ENCODE assay signal across 19 cellular contexts in genomic region chr4:169634975-169635374, GRCh38. TPM values are rescaled to one million over a fixed set of nuclear protein-coding genes. Genes with fewer than 3 reads are reported as not detected.
DNase-seq lines count a peak whose midpoint lies in the region; ATAC-seq and TF ChIP-seq lines count a peak whose summit lies in the region.
"Had no signal": no experiment of that assay in that cellular context is flagged by ENCODE, and none has a peak within 500 bp of the region (broad histone marks: within the 10 kb centered on the region; RNA-seq: fewer than 3 reads in every experiment).

No MANE protein-coding gene starts in this region.

- H3K36me3 ChIP-seq in PC-3 (ENCODE audit: low read depth, low read length) (no peaks in the 10 kb centered on the region), smooth muscle cell (ENCODE audit: low read depth) (peaks cover 7% of the 10 kb centered on the region)

- no peak overlapping the region for H3K9ac ChIP-seq in PC-3 (ENCODE audit: low read length)
- peak overlapping the region; percentile 25 for H3K9ac ChIP-seq in smooth muscle cell (ENCODE audit: low read depth)
- H3K9ac ChIP-seq: BLaER1 had no signal

- ATAC-seq in PC-3: peak; percentile 80
- ATAC-seq in foreskin keratinocyte: peak; percentile 97
- no peak for ATAC-seq in HG02759 (IDR thresholded peaks at IDR 0.05; ENCODE audit: unreplicated experiment)
- ATAC-seq: activated CD4-positive, alpha-beta T cell treated with anti-CD3 and anti-CD28 coated beads for 36 hours; activated CD8-positive, alpha-beta memory T cell treated with anti-CD3 and anti-CD28 coated beads, Interleukin-2, amount 10 ng/mL, durations not matched to agents 7 days and 5 days; natural killer cell had no signal

- H3K79me2 ChIP-seq in PC-3 (ENCODE audit: low read length) (0 out of 2 replicates have a peak, but pooled peaks cover 7% of the 10 kb centered on the region), smooth muscle cell (ENCODE audit: low read depth) (peaks cover 66% of the 10 kb centered on the region)

- H3K4me1 ChIP-seq in PC-3 (ENCODE audit: insufficient read depth, low read length): peaks cover 9% of the 10 kb centered on the region
- peaks cover 14% of the 10 kb centered on the region for H3K4me1 ChIP-seq in foreskin keratinocyte
- peaks cover 8% of the 10 kb centered on the region for H3K4me1 ChIP-seq in smooth muscle cell (ENCODE audit: low read depth)
- H3K4me1 ChIP-seq: BLaER1 had no signal

- peak overlapping the region; percentile 42 for H3K4me2 ChIP-seq in PC-3 (ENCODE audit: low read length)
- H3K4me2 ChIP-seq in smooth muscle cell: peak overlapping the region; percentile 63
- H3K4me2 ChIP-seq: BLaER1 had no signal

- CTCF ChIA-PET in PC-3 (lab: Charles Lee): no interaction called here

- peak; percentile 6 for DNase-seq in NCI-H748 (lab: John Stamatoyannopoulos, UW; ENCODE audit: unreplicated experiment)
- no peak for DNase-seq in NCI-H748 treated with DMSO at 0.1 percent for 48 hours (lab: John Stamatoyannopoulos, UW)
- DNase-seq in PC-3: peak; percentile 87
- DNase-seq in foreskin keratinocyte: peak; percentile 47 to 78
- no peak for DNase-seq in smooth muscle cell (lab: John Stamatoyannopoulos, UW; ENCODE audit: unreplicated experiment)
- no peak for DNase-seq in activated CD8-positive, alpha-beta memory T cell treated with anti-CD3 and anti-CD28 coated beads, Interleukin-2, amount 50 U/mL, for 48 hours
- no peak for DNase-seq in NCI-H1694 treated with DMSO at 0.1 percent for 48 hours (lab: John Stamatoyannopoulos, UW)
- DNase-seq: activated CD4-positive, alpha-beta T cell treated with anti-CD3 and anti-CD28 coated beads for 36 hours; activated CD8-positive, alpha-beta memory T cell treated with anti-CD3 and anti-CD28 coated beads, Interleukin-2, amount 10 ng/mL, durations not matched to agents 7 days and 5 days; activated gamma-delta T cell treated with Interleukin-2 at 50 U/mL for 16 hours; DMS 273 treated with DMSO at 0.1 percent for 48 hours; natural killer cell; NCI-H1436 treated with DMSO at 0.1 percent for 48 hours; NCI-H226; SHP77 treated with DMSO at 0.1 percent for 48 hours; stimulated activated CD4-positive, alpha-beta T cell treated with anti-CD3 and anti-CD28 coated beads, Interleukin-15, amount 100 ng/mL, for 24 hours; stimulated activated naive CD4-positive, alpha-beta T cell had no signal

- H3K27me3 ChIP-seq in PC-3 (ENCODE audit: low read length) (no peaks in the 10 kb centered on the region), foreskin keratinocyte (no peaks in the 10 kb centered on the region), smooth muscle cell (ENCODE audit: low read depth) (no peaks in the 10 kb centered on the region)
- H3K27me3 ChIP-seq: BLaER1 had no signal

- H4K20me1 ChIP-seq in PC-3 (ENCODE audit: low read length) (no peaks in the 10 kb centered on the region), smooth muscle cell (ENCODE audit: low read depth) (peaks cover 11% of the 10 kb centered on the region)

- POLR2A ChIA-PET in PC-3 (lab: Charles Lee; ENCODE audit: unreplicated experiment): no interaction called here

- intact Hi-C loops in PC-3 (cut with micrococcal nuclease): loop anchor here (1.0 to 2.0 kb wide), 2 partner anchors 14 to 24 kb away; partner anchors contain the start of gene CLCN3

- no peak overlapping the region for H2AFZ ChIP-seq in PC-3 (ENCODE audit: low read length)
- no peak overlapping the region for H2AFZ ChIP-seq in smooth muscle cell (ENCODE audit: low read depth)

- BruUV-seq in PC-3 (replicated peaks; lab: Mats Ljungman, UMichigan): no TSS peak

- H3K9me3 ChIP-seq in PC-3 (ENCODE audit: low read length): no peaks in the 10 kb centered on the region
- H3K9me3 ChIP-seq in smooth muscle cell (replicated peaks; ENCODE audit: low read depth): no peaks in the 10 kb centered on the region
- H3K9me3 ChIP-seq: BLaER1 had no signal

- H3K27ac ChIP-seq in PC-3 (ENCODE audit: low read length) (peak overlapping the region; percentile 16; the same call in 1 of the 2 replicates), foreskin keratinocyte (no peak overlapping the region), smooth muscle cell (ENCODE audit: low read depth) (peak overlapping the region; percentile 71)
- H3K27ac ChIP-seq: BLaER1 had no signal

- H3F3A ChIP-seq in PC-3 (ENCODE audit: low read length, unreplicated experiment) (no peaks in the 10 kb centered on the region), smooth muscle cell (ENCODE audit: low read depth) (peaks cover 9% of the 10 kb centered on the region)

- TF ChIP-seq CTCF in PC-3 (conservative IDR thresholded peaks at IDR 0.05; ENCODE audit: low read depth, low read length): no peak
- no peak for TF ChIP-seq CTCF in foreskin keratinocyte (conservative IDR thresholded peaks at IDR 0.05)
- TF ChIP-seq CTCF in smooth muscle cell (IDR thresholded peaks at IDR 0.05; ENCODE audit: borderline replicate concordance, insufficient read depth, poor library complexity, severe bottlenecking): no peak

- WGBS in smooth muscle cell (ENCODE audit: low lambda C conversion rate): 6% methylated on average over 1 of the region's 1 CpG

- H3K9me2 ChIP-seq in PC-3 (replicated peaks; ENCODE audit: low read length): no peaks in the 10 kb centered on the region

- no peak overlapping the region for H3K4me3 ChIP-seq in PC-3 (ENCODE audit: low read length)
- no peak overlapping the region for H3K4me3 ChIP-seq in smooth muscle cell
- H3K4me3 ChIP-seq: BLaER1 had no signal

RNA-seq across cellular contexts. Expression of gene CLCN3, which starts 14.6 kb away (rescaled TPM):
- total RNA-seq in PC-3 (2014; rRNA removed) (13.2 and 16.9 TPM in 2 replicates), foreskin keratinocyte (21.3 and 24.5 TPM in 2 replicates), smooth muscle cell (40.5 and 41.2 TPM in 2 replicates)
- polyA plus RNA-seq in foreskin keratinocyte (4.8 and 5.4 TPM in 2 replicates), smooth muscle cell (13.7 and 15.1 TPM in 2 replicates)

RNA-seq across cellular contexts. Expression of gene NEK1, which starts 22.6 kb away (rescaled TPM):
- 3.6 and 4.3 TPM in 2 replicates for total RNA-seq in PC-3 (2014; rRNA removed)
- 10.3 and 11.1 TPM in 2 replicates for total RNA-seq in foreskin keratinocyte
- polyA plus RNA-seq in foreskin keratinocyte: 3.4 and 3.7 TPM in 2 replicates
- total RNA-seq in smooth muscle cell: 11.8 and 16.5 TPM in 2 replicates
- 9.4 and 10.5 TPM in 2 replicates for polyA plus RNA-seq in smooth muscle cell

Comparison
In these comparisons a context has a peak if more than half of its experiments do, and no peak if none do; other contexts are left out.
1. DNase-seq: peak in NCI-H748 (single experiment), PC-3 (single experiment) and foreskin keratinocyte (2 of 2); none in NCI-H748 treated with DMSO at 0.1 percent for 48 hours (single experiment), smooth muscle cell (single experiment), activated CD8-positive, alpha-beta memory T cell treated with anti-CD3 and anti-CD28 coated beads, Interleukin-2, amount 50 U/mL, for 48 hours (single experiment) and NCI-H1694 treated with DMSO at 0.1 percent for 48 hours (single experiment).